Comparison of ENCODE assay signal across 14 cellular contexts in genomic region chr3:65497846-65498245, GRCh38.
DNase-seq lines count a peak whose midpoint lies in the region; ATAC-seq and TF ChIP-seq lines count a peak whose summit lies in the region.
"Had no signal": no experiment of that assay in that cellular context is flagged by ENCODE, and none has a peak within 500 bp of the region (broad histone marks: within the 10 kb centered on the region; RNA-seq: fewer than 3 reads in every experiment).

No MANE protein-coding gene starts in this region.

- no peak for TF ChIP-seq CTCF in upper lobe of right lung (IDR thresholded peaks at IDR 0.05)

- no peak overlapping the region for H3K27ac ChIP-seq in upper lobe of right lung
- H3K27ac ChIP-seq: BLaER1 had no signal

- DNase-seq in DMS153 treated with DMSO at 0.1 percent for 48 hours (lab: John Stamatoyannopoulos, UW; ENCODE audit: unreplicated experiment) (peak; percentile 26), NCI-H2227 (lab: John Stamatoyannopoulos, UW; ENCODE audit: unreplicated experiment) (peak; percentile 76), cerebellum (ENCODE audit: low spot score) (peak; percentile 91), nucleus accumbens (lab: John Stamatoyannopoulos, UW) (peak in 34 of 56 donors; percentile 1 to 63 (median 18)), upper lobe of right lung (no peak), islet precursor cell (no peak)
- DNase-seq in activated T-cell treated with anti-CD3 and anti-CD28 coated beads, Interleukin-2, amount 50 U/mL, for 1 hour: no peak
- DNase-seq: activated naive CD4-positive, alpha-beta T cell treated with Interleukin-2 at 50 U/mL for 16 hours; effector CD8-positive, alpha-beta T cell; IMR-90; mesenchymal stem cell had no signal

- intact Hi-C loops in upper lobe of right lung (cut with DNase I): no loop called here

- ATAC-seq in upper lobe of right lung: no peak
- ATAC-seq: GM12878, Right ventricle myocardium inferior had no signal

- no peaks in the 10 kb centered on the region for H3K4me1 ChIP-seq in upper lobe of right lung

- no peaks in the 10 kb centered on the region for H3K36me3 ChIP-seq in upper lobe of right lung
- H3K36me3 ChIP-seq: BLaER1 had no signal

- no peak overlapping the region for H3K4me3 ChIP-seq in upper lobe of right lung
- H3K4me3 ChIP-seq: BLaER1, GM12878 had no signal

- H3K9me3 ChIP-seq in upper lobe of right lung: no peaks in the 10 kb centered on the region

- H3K27me3 ChIP-seq in upper lobe of right lung: no peaks in the 10 kb centered on the region
- H3K27me3 ChIP-seq: BLaER1 had no signal

Comparison
In these comparisons a context has a peak if more than half of its experiments do, and no peak if none do; other contexts are left out.
1. DNase-seq: peak in DMS153 treated with DMSO at 0.1 percent for 48 hours (single experiment), NCI-H2227 (single experiment), cerebellum (single experiment) and nucleus accumbens (34 of 56); none in upper lobe of right lung (single experiment), activated T-cell treated with anti-CD3 and anti-CD28 coated beads, Interleukin-2, amount 50 U/mL, for 1 hour (single experiment) and islet precursor cell (single experiment).